Comparison of ENCODE assay signal across 18 cellular contexts in genomic region chr4:103634236-103634635, GRCh38.
A peak's percentile ranks its signal among the peaks of the same experiment; 100 is the strongest.
DNase-seq lines count a peak whose midpoint lies in the region; TF ChIP-seq lines count a peak whose summit lies in the region.
"Had no signal": no experiment of that assay in that cellular context is flagged by ENCODE, and none has a peak within 500 bp of the region (broad histone marks: within the 10 kb centered on the region; RNA-seq: fewer than 3 reads in every experiment).

No MANE protein-coding gene starts in this region.

- H3K27ac ChIP-seq in HEK293 (ENCODE audit: extremely low read depth, low read depth, low read length) (no peak overlapping the region), PC-9 (no peak overlapping the region), hepatocyte (no peak overlapping the region)
- H3K27ac ChIP-seq: adrenal gland, epithelial cell of prostate, neural progenitor cell had no signal

- WGBS in hepatocyte (ENCODE audit: low lambda C conversion rate, missing lambda C conversion rate) = 19% methylated on average over 1 of the region's 1 CpG

- no peaks in the 10 kb centered on the region for H3K36me3 ChIP-seq in HEK293 (ENCODE audit: control insufficient read depth in 2 of 2, insufficient read depth in 1 of 2, low read length in 2 of 2)
- no peaks in the 10 kb centered on the region for H3K36me3 ChIP-seq in PC-9 (ENCODE audit: low read depth)
- no peaks in the 10 kb centered on the region for H3K36me3 ChIP-seq in hepatocyte (replicated peaks; ENCODE audit: insufficient read depth, low read depth)
- H3K36me3 ChIP-seq: adrenal gland, MG63, neural progenitor cell had no signal

- CTCF ChIA-PET in HEK293 (lab: Yijun Ruan, JAX) (interaction anchor here (1.1 kb wide), 2 partner anchors 152 to 299 kb away, joined by 3 to 4 read pairs; no protein-coding TSS in a partner anchor), PC-9 (lab: Charles Lee) (no interaction called here)

- H3K9me3 ChIP-seq in HEK293 (ENCODE audit: control insufficient read depth, insufficient read depth, low read depth, low read length) (no peaks in the 10 kb centered on the region), PC-9 (ENCODE audit: insufficient read depth, low read depth) (no peaks in the 10 kb centered on the region), hepatocyte (ENCODE audit: low read depth) (no peaks in the 10 kb centered on the region)
- H3K9me3 ChIP-seq: adrenal gland, MG63 had no signal

- no peaks in the 10 kb centered on the region for H3K9me2 ChIP-seq in PC-9 (ENCODE audit: insufficient read depth)
- no peaks in the 10 kb centered on the region for H3K9me2 ChIP-seq in hepatocyte (replicated peaks; ENCODE audit: insufficient read depth)

- intact Hi-C loops in PC-9 (cut with micrococcal nuclease; ENCODE audit: unreplicated experiment) = no loop called here

- no TSS peak for BruUV-seq in PC-9 (replicated peaks; lab: Mats Ljungman, UMichigan)

- DNase-seq in D341Med (ENCODE audit: low spot score) (peak; percentile 45), PC-9 (no peak), hepatocyte (ENCODE audit: low spot score) (no peak), osteocyte (ENCODE audit: extremely low spot score, unreplicated experiment) (no peak), GM03348 (ENCODE audit: low spot score) (no peak)
- DNase-seq in activated CD8-positive, alpha-beta memory T cell treated with anti-CD3 and anti-CD28 coated beads, Interleukin-2, amount 50 U/mL, for 4 hours = no peak
- DNase-seq: activated CD8-positive, alpha-beta T cell treated with anti-CD3 and anti-CD28 coated beads for 36 hours; adrenal gland; C1 segment of cervical spinal cord; immature natural killer cell; MG63; right cardiac atrium; stimulated activated CD4-positive, alpha-beta T cell treated with anti-CD3 and anti-CD28 coated beads, Interleukin-2, amount 100 ng/mL, for 48 hours had no signal

- H3K9me3 Mint-ChIP-seq in osteocyte (ENCODE audit: unreplicated experiment) = peaks cover 7% of the 10 kb centered on the region
- H3K9me3 Mint-ChIP-seq: activated T-helper 1 cell treated with anti-CD3 and anti-CD28 coated beads, Interleukin-12 subunit alpha, Interleukin-12 subunit beta, Interleukin-2, Interleukin-4 antibody, amounts not matched to agents 30 ng/mL and 10 ng/mL and 1 ng/mL, durations not matched to agents 14 hours and 24 hours and 36 hours had no signal

- H3K4me1 ChIP-seq in HEK293 (ENCODE audit: control insufficient read depth, insufficient read depth, low read length) (no peaks in the 10 kb centered on the region), PC-9 (replicated peaks; ENCODE audit: insufficient read depth) (no peaks in the 10 kb centered on the region), hepatocyte (ENCODE audit: insufficient read depth) (no peaks in the 10 kb centered on the region)
- H3K4me1 ChIP-seq: adrenal gland, neural progenitor cell had no signal

- no peaks in the 10 kb centered on the region for H3F3A ChIP-seq in PC-9 (ENCODE audit: insufficient read depth, low read depth)

- POLR2A ChIA-PET in HEK293 (lab: Yijun Ruan, JAX) (no interaction called here), PC-9 (lab: Charles Lee; ENCODE audit: unreplicated experiment) (interaction anchor here (0.5 kb wide), 1 partner anchor 66 kb away, joined by 4 read pairs; no protein-coding TSS in a partner anchor)

- no peaks in the 10 kb centered on the region for H3K79me2 ChIP-seq in PC-9 (ENCODE audit: low read depth)
- H3K79me2 ChIP-seq in hepatocyte = no peaks in the 10 kb centered on the region

- H3K4me3 ChIP-seq in HEK293 (ENCODE audit: low read depth, low read length) = no peak overlapping the region
- H3K4me3 ChIP-seq in PC-9 = no peak overlapping the region
- no peak overlapping the region for H3K4me3 ChIP-seq in hepatocyte
- H3K4me3 ChIP-seq: adrenal gland, MG63, neural progenitor cell had no signal

- H3K4me3 Mint-ChIP-seq in osteocyte (ENCODE audit: unreplicated experiment) = no peak overlapping the region
- H3K4me3 Mint-ChIP-seq: activated CD8-positive, alpha-beta T cell treated with anti-CD3 and anti-CD28 coated beads for 36 hours; activated T-helper 1 cell treated with anti-CD3 and anti-CD28 coated beads, Interleukin-12 subunit alpha, Interleukin-12 subunit beta, Interleukin-2, Interleukin-4 antibody, amounts not matched to agents 30 ng/mL and 10 ng/mL and 1 ng/mL, durations not matched to agents 14 hours and 24 hours and 36 hours; immature natural killer cell; memory B cell; neural progenitor cell had no signal

- H3K27me3 ChIP-seq in PC-9 (ENCODE audit: insufficient read depth, low read depth) (no peaks in the 10 kb centered on the region), hepatocyte (no peaks in the 10 kb centered on the region)
- H3K27me3 ChIP-seq: adrenal gland, MG63, neural progenitor cell had no signal

- H3K27me3 Mint-ChIP-seq in osteocyte (ENCODE audit: unreplicated experiment) = no peaks in the 10 kb centered on the region
- H3K27me3 Mint-ChIP-seq: activated CD8-positive, alpha-beta T cell treated with anti-CD3 and anti-CD28 coated beads for 36 hours; memory B cell had no signal

- no peak overlapping the region for H3K4me2 ChIP-seq in PC-9
- H3K4me2 ChIP-seq in hepatocyte = no peak overlapping the region
- H3K4me2 ChIP-seq: neural progenitor cell had no signal

- H3K36me3 Mint-ChIP-seq in osteocyte (ENCODE audit: unreplicated experiment) = no peaks in the 10 kb centered on the region
- H3K36me3 Mint-ChIP-seq: immature natural killer cell, memory B cell, neural progenitor cell had no signal

- H3K4me1 Mint-ChIP-seq in osteocyte (ENCODE audit: unreplicated experiment) = no peaks in the 10 kb centered on the region
- H3K4me1 Mint-ChIP-seq: immature natural killer cell, memory B cell, neural progenitor cell had no signal

- H4K20me1 ChIP-seq in PC-9 (ENCODE audit: insufficient read depth) (no peaks in the 10 kb centered on the region), hepatocyte (ENCODE audit: insufficient read depth, poor library complexity, severe bottlenecking) (no peaks in the 10 kb centered on the region)

- no peak for TF ChIP-seq CTCF in HEK293 (tag by site-specific recombination; IDR thresholded peaks at IDR 0.05)
- 0 out of 2 replicates have a peak, but pooled peaks have one; percentile 24 for TF ChIP-seq CTCF in PC-9 (conservative IDR thresholded peaks at IDR 0.05)
- peak; percentile 23 for TF ChIP-seq CTCF in hepatocyte (IDR thresholded peaks at IDR 0.05; ENCODE audit: poor library complexity)
- no peak for TF ChIP-seq CTCF in osteocyte (IDR thresholded peaks at IDR 0.05)

- H3K27ac Mint-ChIP-seq in osteocyte (ENCODE audit: unreplicated experiment) = no peak overlapping the region
- H3K27ac Mint-ChIP-seq: activated CD8-positive, alpha-beta T cell treated with anti-CD3 and anti-CD28 coated beads for 36 hours; activated T-helper 1 cell treated with anti-CD3 and anti-CD28 coated beads, Interleukin-12 subunit alpha, Interleukin-12 subunit beta, Interleukin-2, Interleukin-4 antibody, amounts not matched to agents 30 ng/mL and 10 ng/mL and 1 ng/mL, durations not matched to agents 14 hours and 24 hours and 36 hours; immature natural killer cell; memory B cell; neural progenitor cell had no signal

- H2AFZ ChIP-seq in PC-9 (no peak overlapping the region), hepatocyte (no peak overlapping the region)
- H2AFZ ChIP-seq: neural progenitor cell had no signal

TF ChIP-seq in HEK293, 187 proteins besides CTCF, POLR2A, EP300 and RAD21:
- TF ChIP-seq PRDM2 (tag by site-specific recombination; IDR thresholded peaks at IDR 0.05; ENCODE audit: borderline replicate concordance) = no peak
- peak; percentile 23 for TF ChIP-seq ZNF654 (tag by site-specific recombination; IDR thresholded peaks at IDR 0.05; ENCODE audit: low read depth)
- TF ChIP-seq ZNF274 (IDR thresholded peaks at IDR 0.05; ENCODE audit: low read length) = no peak
- TF ChIP-seq ZNF274 (tag by site-specific recombination; IDR thresholded peaks at IDR 0.05; ENCODE audit: borderline replicate concordance) = no peak

Comparison
In these comparisons a context has a peak if more than half of its experiments do, and no peak if none do; other contexts are left out.
1. CTCF ChIP-seq: peak in PC-9 (single experiment) and hepatocyte (single experiment); none in HEK293 (single experiment) and osteocyte (single experiment).